Comparison of ENCODE assay signal across 1 cellular context in genomic region chr12:110403146-110403974, GRCh38.
TF ChIP-seq lines count a peak whose summit lies in the region.

ANAPC7 (minus strand) TSS chr12:110403708; CDS start chr12:110403627, 81 bp downstream.

TF ChIP-seq in HepG2, 621 proteins besides CTCF, POLR2A, EP300 and RAD21 (continued from another document and continues in another):
- no peak for TF ChIP-seq ZBTB40 (IDR thresholded peaks at IDR 0.05)
- peak; percentile 86 for TF ChIP-seq ZBTB40 (CRISPR knock-in tag; IDR thresholded peaks at IDR 0.05)
- peak; percentile 97 for TF ChIP-seq MXD1 (CRISPR knock-in tag; IDR thresholded peaks at IDR 0.05)
- 0 out of 2 replicates have a peak, but pooled peaks have one; percentile 58 for TF ChIP-seq ZNF329 (CRISPR knock-in tag; IDR thresholded peaks at IDR 0.05; ENCODE audit: low read depth)
- TF ChIP-seq ZNF607 (CRISPR knock-in tag; IDR thresholded peaks at IDR 0.05; ENCODE audit: borderline replicate concordance) = no peak
- no peak for TF ChIP-seq HNRNPUL1 (IDR thresholded peaks at IDR 0.05; ENCODE audit: low read depth, low read length)
- 0 out of 2 replicates have a peak, but pooled peaks have one; percentile 35 for TF ChIP-seq ZNF782 (CRISPR knock-in tag; IDR thresholded peaks at IDR 0.05; ENCODE audit: borderline replicate concordance)
- TF ChIP-seq RNF219 (CRISPR knock-in tag; IDR thresholded peaks at IDR 0.05) = 0 out of 2 replicates have a peak, but pooled peaks have one; percentile 54
- peak; percentile 44; the same call in 1 of the 2 replicates for TF ChIP-seq ZNF343 (CRISPR knock-in tag; IDR thresholded peaks at IDR 0.05)
- TF ChIP-seq BRD4 (CRISPR knock-in tag; IDR thresholded peaks at IDR 0.05) = no peak
- no peak for TF ChIP-seq PLSCR1 (CRISPR knock-in tag; IDR thresholded peaks at IDR 0.05; ENCODE audit: borderline replicate concordance)
- TF ChIP-seq ATF3 (CRISPR knock-in tag; IDR thresholded peaks at IDR 0.05) = no peak
- no peak for TF ChIP-seq ZBTB42 (CRISPR knock-in tag; IDR thresholded peaks at IDR 0.05)
- TF ChIP-seq ZNF720 (CRISPR knock-in tag; IDR thresholded peaks at IDR 0.05) = no peak
- no peak; the same call in 1 of the 2 replicates for TF ChIP-seq NCOA2 (CRISPR knock-in tag; IDR thresholded peaks at IDR 0.05)
- TF ChIP-seq ZNF569 (CRISPR knock-in tag; IDR thresholded peaks at IDR 0.05; ENCODE audit: borderline replicate concordance) = no peak
- TF ChIP-seq HMGXB3 (CRISPR knock-in tag; IDR thresholded peaks at IDR 0.05; ENCODE audit: borderline replicate concordance) = 0 out of 2 replicates have a peak, but pooled peaks have one; percentile 7
- TF ChIP-seq TOE1 (CRISPR knock-in tag; IDR thresholded peaks at IDR 0.05) = peak; percentile 20; the same call in 1 of the 2 replicates
- peak; percentile 74 for TF ChIP-seq KMT2B (CRISPR knock-in tag; IDR thresholded peaks at IDR 0.05)
- peak; percentile 69; the same call in 1 of the 2 replicates for TF ChIP-seq ZNF766 (CRISPR knock-in tag; IDR thresholded peaks at IDR 0.05; ENCODE audit: borderline replicate concordance)
- 0 out of 2 replicates have a peak, but pooled peaks have one; percentile 69 for TF ChIP-seq SMAD9 (CRISPR knock-in tag; IDR thresholded peaks at IDR 0.05)
- no peak; the same call in 1 of the 2 replicates for TF ChIP-seq HOXA9 (CRISPR knock-in tag; IDR thresholded peaks at IDR 0.05; ENCODE audit: borderline replicate concordance)
- TF ChIP-seq TCF7 (IDR thresholded peaks at IDR 0.05; ENCODE audit: low read depth) = no peak
- TF ChIP-seq ZNF780A (CRISPR knock-in tag; IDR thresholded peaks at IDR 0.05) = no peak
- peak; percentile 17 to 51; a peak in 1 of 4 replicates for TF ChIP-seq KLF16 (CRISPR knock-in tag; IDR thresholded peaks at IDR 0.05)
- no peak for TF ChIP-seq MAFF (IDR thresholded peaks at IDR 0.05; ENCODE audit: low read depth, low read length)
- no peak for TF ChIP-seq PRDM15 (CRISPR knock-in tag; IDR thresholded peaks at IDR 0.05)
- TF ChIP-seq TOPORS (CRISPR knock-in tag; IDR thresholded peaks at IDR 0.05) = no peak
- no peak; the same call in 1 of the 2 replicates for TF ChIP-seq MED1 (CRISPR knock-in tag; IDR thresholded peaks at IDR 0.05)
- TF ChIP-seq ZNF589 (CRISPR knock-in tag; conservative IDR thresholded peaks at IDR 0.05) = no peak
- no peak for TF ChIP-seq MTF2 (CRISPR knock-in tag; IDR thresholded peaks at IDR 0.05; ENCODE audit: borderline replicate concordance)
- TF ChIP-seq KLF9 (CRISPR knock-in tag; IDR thresholded peaks at IDR 0.05; ENCODE audit: low read depth) = no peak
- peak; percentile 61; the same call in 1 of the 2 replicates for TF ChIP-seq SATB2 (CRISPR knock-in tag; IDR thresholded peaks at IDR 0.05)
- no peak for TF ChIP-seq ZNF550 (CRISPR knock-in tag; IDR thresholded peaks at IDR 0.05; ENCODE audit: borderline replicate concordance)
- TF ChIP-seq ZNF644 (CRISPR knock-in tag; IDR thresholded peaks at IDR 0.05; ENCODE audit: low read depth) = 0 out of 2 replicates have a peak, but pooled peaks have one; percentile 29
- 0 out of 2 replicates have a peak, but pooled peaks have one; percentile 67 for TF ChIP-seq BCL3 (CRISPR knock-in tag; IDR thresholded peaks at IDR 0.05)
- TF ChIP-seq ZNF549 (CRISPR knock-in tag; IDR thresholded peaks at IDR 0.05) = no peak
- TF ChIP-seq ZNF713 (CRISPR knock-in tag; IDR thresholded peaks at IDR 0.05) = no peak
